ENCODE assay signal across 8 cellular contexts in genomic region chr1:92817986-92818764, GRCh38. TPM values are rescaled to one million over a fixed set of nuclear protein-coding genes. Genes with fewer than 3 reads are reported as not detected.
DNase-seq lines count a peak whose midpoint lies in the region; ATAC-seq, FAIRE-seq and TF ChIP-seq lines count a peak whose summit lies in the region.

No MANE protein-coding gene starts in this region.

- no peaks in the 10 kb centered on the region for H3K27me3 ChIP-seq in uterus

- intact Hi-C loops in uterus (cut with DNase I; ENCODE audit: low total_unique reads), result no loop called here

- H3K4me1 Mint-ChIP-seq in WTC11, result peaks cover 2% of the 10 kb centered on the region; the same call in 1 of the 2 replicates

- no peaks in the 10 kb centered on the region for H3K9me3 ChIP-seq in uterus

- peak overlapping the region; percentile 44; the same call in 1 of the 2 replicates for H3K27ac Mint-ChIP-seq in WTC11

- H3K36me3 ChIP-seq in uterus, result no peaks in the 10 kb centered on the region

- H3K4me3 Mint-ChIP-seq in WTC11, result no peak overlapping the region

- H3K27ac ChIP-seq in uterus, result no peak overlapping the region

- H3K4me3 ChIP-seq in GM12864 (ENCODE audit: low read depth, low read length), result no peak overlapping the region
- no peak overlapping the region for H3K4me3 ChIP-seq in uterus

- CTCF ChIA-PET in WTC11 (lab: Charles Lee), result interaction anchor here (0.6 to 3.5 kb wide), 27 partner anchors 9 to 510 kb away, joined by 3 to 99 read pairs (median 5); partner anchors contain the start of genes EVI5, GFI1 and RPL5

- TF ChIP-seq POLR2A in uterus (IDR thresholded peaks at IDR 0.05) (no peak), H54 (IDR thresholded peaks at IDR 0.05; ENCODE audit: low read depth, low read length) (no peak)

- DNase-seq in AG20443 (ENCODE audit: low spot score) (peak; percentile 61), GM12864 (ENCODE audit: low read depth) (no peak), WTC11 (ENCODE audit: low spot score) (peak; percentile 20), iPS-NIHi11 (ENCODE audit: low spot score) (peak; percentile 52), uterus (no peak), H54 (ENCODE audit: insufficient read length, low spot score) (no peak)

- H3K4me1 ChIP-seq in uterus, result no peaks in the 10 kb centered on the region

- POLR2A ChIA-PET in WTC11 (lab: Charles Lee), result interaction anchor here (1.2 to 1.4 kb wide), 2 partner anchors 14 to 33 kb away, joined by 3 to 5 read pairs; partner anchors contain the start of genes EVI5 and RPL5

- H3K36me3 Mint-ChIP-seq in WTC11, result no peaks in the 10 kb centered on the region

- no peaks in the 10 kb centered on the region for H3K9me3 Mint-ChIP-seq in WTC11

- TF ChIP-seq CTCF in GM12864 (IDR thresholded peaks at IDR 0.05; ENCODE audit: low read depth, low read length, missing control alignments), result peak; percentile 85
- TF ChIP-seq CTCF in WTC11 (IDR thresholded peaks at IDR 0.05), result peak; percentile 40
- TF ChIP-seq CTCF in uterus (IDR thresholded peaks at IDR 0.05), result peak; percentile 38 to 57 (median 50)

- no peak for FAIRE-seq in H54 (lab: Jason Lieb, UNC)

- ATAC-seq in HG03103 (IDR thresholded peaks at IDR 0.05; ENCODE audit: low read depth, unreplicated experiment), result peak; percentile 85
- peak; percentile 80 for ATAC-seq in WTC11
- no peak for ATAC-seq in GM18870 (IDR thresholded peaks at IDR 0.05; ENCODE audit: unreplicated experiment)

- H3K27me3 Mint-ChIP-seq in WTC11 (ENCODE audit: low read depth), result no peaks in the 10 kb centered on the region

TF ChIP-seq in WTC11, 78 proteins besides CTCF, POLR2A, EP300 and RAD21:
- no peak for TF ChIP-seq ZNF263 (CRISPR knock-in tag; IDR thresholded peaks at IDR 0.05; ENCODE audit: low read depth)
- no peak for TF ChIP-seq JUN (CRISPR knock-in tag; IDR thresholded peaks at IDR 0.05)
- no peak for TF ChIP-seq NR3C1 (CRISPR knock-in tag; conservative IDR thresholded peaks at IDR 0.05; ENCODE audit: low read depth)
- TF ChIP-seq ZNF219 (CRISPR knock-in tag; IDR thresholded peaks at IDR 0.05; ENCODE audit: borderline replicate concordance), result no peak
- TF ChIP-seq, protein P1, sequence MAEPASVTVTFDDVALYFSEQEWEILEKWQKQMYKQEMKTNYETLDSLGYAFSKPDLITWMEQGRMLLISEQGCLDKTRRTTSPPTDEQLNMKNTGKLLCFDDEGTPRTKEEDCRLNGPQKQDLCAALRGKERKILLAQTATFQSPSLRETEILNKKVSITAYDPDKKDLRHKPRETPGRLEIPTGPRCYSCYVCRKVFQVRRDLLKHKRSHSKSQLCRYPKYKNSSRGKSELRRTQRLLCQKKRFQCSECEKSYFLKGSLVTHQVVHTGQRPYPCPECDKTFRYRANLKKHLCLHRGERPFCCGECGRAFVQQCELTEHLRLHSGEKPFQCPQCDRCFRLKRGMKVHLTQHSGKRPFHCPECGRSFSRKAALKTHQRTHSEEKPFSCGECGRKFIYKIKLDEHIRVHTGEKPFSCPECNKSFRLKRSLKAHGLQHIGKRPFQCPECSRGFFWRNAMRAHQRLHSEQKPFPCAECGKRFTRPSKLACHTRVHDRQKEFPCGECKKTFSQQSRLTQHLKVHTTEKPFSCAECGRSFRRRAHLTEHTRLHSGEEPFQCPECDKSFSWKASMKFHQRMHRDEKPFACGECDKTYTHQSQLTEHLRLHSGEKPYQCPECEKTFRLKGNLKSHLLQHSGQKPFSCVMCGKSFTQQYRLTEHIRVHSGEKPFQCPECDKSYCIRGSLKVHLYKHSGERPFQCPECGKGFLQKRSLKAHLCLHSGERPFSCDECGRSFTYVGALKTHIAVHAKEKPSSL (CRISPR knock-in tag; conservative IDR thresholded peaks at IDR 0.05), result no peak
- no peak for TF ChIP-seq SP1 (CRISPR knock-in tag; conservative IDR thresholded peaks at IDR 0.05)
- TF ChIP-seq MLX (CRISPR knock-in tag; IDR thresholded peaks at IDR 0.05), result no peak
- TF ChIP-seq GRHL2 (CRISPR knock-in tag; IDR thresholded peaks at IDR 0.05; ENCODE audit: insufficient replicate concordance, severe bottlenecking), result no peak
- TF ChIP-seq KAT7 (CRISPR knock-in tag; IDR thresholded peaks at IDR 0.05; ENCODE audit: borderline replicate concordance), result no peak
- TF ChIP-seq CREB1 (CRISPR knock-in tag; IDR thresholded peaks at IDR 0.05), result no peak
- TF ChIP-seq NFE2L1 (CRISPR knock-in tag; IDR thresholded peaks at IDR 0.05), result no peak
- TF ChIP-seq SMAD4 (CRISPR knock-in tag; IDR thresholded peaks at IDR 0.05), result no peak
- TF ChIP-seq ZNF121 (CRISPR knock-in tag; IDR thresholded peaks at IDR 0.05), result no peak
- no peak for TF ChIP-seq SMAD3 (CRISPR knock-in tag; IDR thresholded peaks at IDR 0.05; ENCODE audit: borderline replicate concordance)
- TF ChIP-seq, protein P2, sequence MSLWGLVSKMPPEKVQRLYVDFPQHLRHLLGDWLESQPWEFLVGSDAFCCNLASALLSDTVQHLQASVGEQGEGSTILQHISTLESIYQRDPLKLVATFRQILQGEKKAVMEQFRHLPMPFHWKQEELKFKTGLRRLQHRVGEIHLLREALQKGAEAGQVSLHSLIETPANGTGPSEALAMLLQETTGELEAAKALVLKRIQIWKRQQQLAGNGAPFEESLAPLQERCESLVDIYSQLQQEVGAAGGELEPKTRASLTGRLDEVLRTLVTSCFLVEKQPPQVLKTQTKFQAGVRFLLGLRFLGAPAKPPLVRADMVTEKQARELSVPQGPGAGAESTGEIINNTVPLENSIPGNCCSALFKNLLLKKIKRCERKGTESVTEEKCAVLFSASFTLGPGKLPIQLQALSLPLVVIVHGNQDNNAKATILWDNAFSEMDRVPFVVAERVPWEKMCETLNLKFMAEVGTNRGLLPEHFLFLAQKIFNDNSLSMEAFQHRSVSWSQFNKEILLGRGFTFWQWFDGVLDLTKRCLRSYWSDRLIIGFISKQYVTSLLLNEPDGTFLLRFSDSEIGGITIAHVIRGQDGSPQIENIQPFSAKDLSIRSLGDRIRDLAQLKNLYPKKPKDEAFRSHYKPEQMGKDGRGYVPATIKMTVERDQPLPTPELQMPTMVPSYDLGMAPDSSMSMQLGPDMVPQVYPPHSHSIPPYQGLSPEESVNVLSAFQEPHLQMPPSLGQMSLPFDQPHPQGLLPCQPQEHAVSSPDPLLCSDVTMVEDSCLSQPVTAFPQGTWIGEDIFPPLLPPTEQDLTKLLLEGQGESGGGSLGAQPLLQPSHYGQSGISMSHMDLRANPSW (CRISPR knock-in tag; conservative IDR thresholded peaks at IDR 0.05; ENCODE audit: low read depth), result no peak
- TF ChIP-seq ZBTB21 (CRISPR knock-in tag; IDR thresholded peaks at IDR 0.05; ENCODE audit: borderline replicate concordance), result no peak
- no peak for TF ChIP-seq CDX4 (CRISPR knock-in tag; IDR thresholded peaks at IDR 0.05; ENCODE audit: borderline replicate concordance)
- no peak for TF ChIP-seq NR2C2 (CRISPR knock-in tag; IDR thresholded peaks at IDR 0.05)
- no peak for TF ChIP-seq ZNF317 (CRISPR knock-in tag; IDR thresholded peaks at IDR 0.05; ENCODE audit: borderline replicate concordance, low read depth)

RNA-seq across cellular contexts. Expression of gene RPL5, which starts 13.7 kb away (rescaled TPM):
- total RNA-seq in WTC11 (2021) (1,430 to 1,486 TPM (median 1,433 TPM) in 3 replicates), uterus (1,000 to 10,000 TPM; 1,299 to 3,386 (median 2,410) TPM)

RNA-seq across cellular contexts. Expression of gene EVI5, which starts 33.3 kb away (rescaled TPM):
- total RNA-seq in WTC11 (2021), result 11.4 to 15.5 TPM (median 14.3 TPM) in 3 replicates
- total RNA-seq in uterus, result 100 to 1,000 TPM in 1 of 4 donors, 10 to 100 TPM in 3; 53.0 to 112 (median 58.4) TPM

Comparison
In these comparisons a context has a peak if more than half of its experiments do, and no peak if none do; other contexts are left out.
1. DNase-seq: peak in AG20443 (single experiment), WTC11 (single experiment) and iPS-NIHi11 (single experiment); none in GM12864 (single experiment), uterus (0 of 2) and H54 (single experiment).
2. Peak in every context shown above with its lines, with median percentiles within 50 percentile points of each other: CTCF ChIP-seq.